In the genomic region with DNA sequence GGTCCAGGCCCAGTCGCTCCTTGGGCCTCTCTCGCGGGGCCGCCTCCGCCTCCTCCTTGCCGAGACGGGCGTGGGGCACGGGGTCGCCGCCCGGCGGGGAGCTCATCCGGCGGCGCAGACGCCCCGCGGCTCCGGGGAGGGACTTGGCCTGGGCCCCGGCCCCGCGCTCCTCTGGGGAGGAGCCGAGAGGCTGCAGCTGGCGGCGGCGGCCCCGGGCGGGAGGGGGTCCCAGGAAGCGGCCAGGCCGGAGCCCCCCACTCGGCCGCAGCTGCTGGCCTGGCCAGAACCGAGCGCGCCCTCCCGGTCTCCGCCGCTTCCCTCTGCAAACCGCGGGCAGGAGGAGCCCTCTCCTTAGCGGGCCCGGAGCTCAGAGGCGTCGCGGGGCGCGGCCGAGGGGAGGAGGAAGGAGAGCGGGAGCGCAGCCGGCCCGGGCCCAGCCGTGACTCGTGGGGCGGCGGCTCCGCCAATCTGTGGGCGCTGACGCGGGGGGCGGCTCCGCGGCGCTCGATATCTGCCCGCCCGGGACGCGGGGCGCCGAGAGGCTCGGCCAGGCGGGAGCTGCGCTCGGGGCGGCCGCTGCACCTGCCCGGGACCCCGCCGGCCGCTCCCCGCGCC, we compare ENCODE assay signal across 9 cellular contexts. TPM values are rescaled to one million over a fixed set of nuclear protein-coding genes. Genes with fewer than 3 reads are reported as not detected.
DNase-seq lines count a peak whose midpoint lies in the region; ATAC-seq and TF ChIP-seq lines count a peak whose summit lies in the region.
"Had no signal": no experiment of that assay in that cellular context is flagged by ENCODE, and none has a peak within 500 bp of the region (broad histone marks: within the 10 kb centered on the region; RNA-seq: fewer than 3 reads in every experiment).

A gene (plus strand): TSS at position 537 of the 615 bp plus-strand sequence. CDS start 629 bp downstream, outside the sequence.

- H3K9me3 ChIP-seq in neutrophil (no peaks in the 10 kb centered on the region), thoracic aorta (no peaks in the 10 kb centered on the region)

- ATAC-seq in Right ventricle myocardium superior (ENCODE audit: poor library complexity) = peak; percentile 93
- ATAC-seq in thoracic aorta (ENCODE audit: insufficient number of reproducible peaks, low FRiP score, low read depth) = peak; percentile 72
- no peak for ATAC-seq in GM21381 (IDR thresholded peaks at IDR 0.05; ENCODE audit: unreplicated experiment)

- peaks cover 91% of the 10 kb centered on the region for H3K27me3 ChIP-seq in neutrophil
- no peaks in the 10 kb centered on the region for H3K27me3 ChIP-seq in thoracic aorta (replicated peaks; ENCODE audit: insufficient read depth)

- H3K36me3 ChIP-seq in neutrophil (no peaks in the 10 kb centered on the region), thoracic aorta (peaks cover 19% of the 10 kb centered on the region)

- peaks cover 7 to 22% of the 10 kb centered on the region in 2 experiments for H3K4me1 ChIP-seq in neutrophil (ENCODE audit: control insufficient read depth in 1 of 2, insufficient read depth in 1 of 2, low read depth in 1 of 2, low read length in 1 of 2)
- H3K4me1 ChIP-seq in thoracic aorta (ENCODE audit: control insufficient read depth in 1 of 2, low read depth in 2 of 2) = peaks cover 15 to 45% of the 10 kb centered on the region in 2 donors

- TF ChIP-seq CTCF in neutrophil (IDR thresholded peaks at IDR 0.05) = no peak
- TF ChIP-seq CTCF in thoracic aorta (IDR thresholded peaks at IDR 0.05) = no peak

- DNase-seq in NCI-H1417 (lab: John Stamatoyannopoulos, UW) = peak in 2 of 3 experiments; percentile 68 to 77
- no peak for DNase-seq in NCI-H1417 treated with DMSO at 0.1 percent for 48 hours (lab: John Stamatoyannopoulos, UW)
- peak; percentile 97 for DNase-seq in RPMI7951 (ENCODE audit: low read depth)
- DNase-seq in amniotic epithelial cell (ENCODE audit: low read depth) = peak; percentile 76
- DNase-seq in Right ventricle myocardium superior = peak; percentile 93
- no peak for DNase-seq in thoracic aorta (ENCODE audit: low spot score)

- peak within 1 kb of the TSS; percentile 50 to 66 for H3K4me3 ChIP-seq in neutrophil (ENCODE audit: low read depth in 1 of 2, low read length in 1 of 2)
- peak within 1 kb of the TSS; percentile 89 for H3K4me3 ChIP-seq in thoracic aorta

- H3K27ac ChIP-seq in neutrophil (no peak within 1 kb of the TSS), thoracic aorta (peak within 1 kb of the TSS; percentile 82 to 87)
- H3K27ac ChIP-seq: 22Rv1 had no signal

- intact Hi-C loops in Right ventricle myocardium superior (cut with DNase I) = loop anchor here (5.0 kb wide), 1 partner anchor 40 kb away; no protein-coding TSS in a partner anchor

RNA-seq across cellular contexts. Expression of the gene that starts here (rescaled TPM):
- 256 and 312 TPM in 2 replicates for total RNA-seq in RPMI7951 (2014; rRNA removed; shearing (Covaris generic))
- 23.4 TPM for total RNA-seq in Right ventricle myocardium superior
- total RNA-seq in thoracic aorta = 100 to 1,000 TPM in 1 of 2 donors, 10 to 100 TPM in 1; 32.5 to 106 TPM

Comparison
In these comparisons a context has a peak if more than half of its experiments do, and no peak if none do; other contexts are left out.
1. DNase-seq: peak in NCI-H1417 (2 of 3), RPMI7951 (single experiment), amniotic epithelial cell (single experiment) and Right ventricle myocardium superior (single experiment); none in NCI-H1417 treated with DMSO at 0.1 percent for 48 hours (single experiment) and thoracic aorta (single experiment).